Comparison of ENCODE assay signal across 21 cellular contexts in the genomic region with DNA sequence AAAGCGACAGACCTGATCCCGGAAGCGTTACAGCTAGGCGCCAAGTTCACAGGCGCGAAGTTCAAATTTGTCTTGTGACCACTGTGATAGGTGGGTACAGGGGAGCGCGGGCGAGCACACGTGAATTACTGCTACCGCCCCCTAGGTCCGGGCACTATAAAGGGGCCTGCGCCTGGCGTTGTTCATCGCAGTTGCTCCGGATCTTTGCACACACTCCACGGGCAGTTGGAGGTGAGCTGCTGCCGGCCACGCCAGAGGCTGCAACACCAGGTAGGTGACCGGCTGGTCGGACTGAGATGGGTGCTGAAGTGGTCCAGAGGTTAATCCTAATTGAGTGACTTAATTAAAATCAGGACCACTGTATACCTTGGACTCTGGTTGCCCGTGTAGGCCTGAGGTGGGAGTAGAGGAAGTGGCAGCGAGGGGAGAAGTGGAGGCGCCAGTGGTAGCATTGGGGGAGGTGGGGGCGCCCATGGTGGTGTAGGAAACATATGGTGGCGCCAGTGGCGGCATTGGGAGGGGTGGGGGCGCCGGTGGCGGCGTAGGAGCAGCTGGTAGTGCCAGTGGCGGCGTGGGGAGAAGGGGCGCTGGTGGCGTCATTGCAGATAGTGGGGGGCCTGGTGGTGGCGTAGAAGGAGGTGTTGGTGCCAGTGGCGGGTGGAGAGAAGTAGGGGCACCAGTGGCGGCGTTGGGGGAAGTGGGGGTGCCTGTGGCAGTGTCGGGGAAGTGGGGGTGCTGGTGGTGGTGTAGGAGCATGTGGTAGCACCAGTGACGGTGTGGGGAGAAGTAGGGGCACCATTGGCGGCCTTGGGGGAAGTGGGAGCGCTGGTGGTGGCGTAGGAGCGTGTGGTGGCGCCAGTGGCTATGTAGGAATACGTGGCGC. TPM values are rescaled to one million over a fixed set of nuclear protein-coding genes. Genes with fewer than 3 reads are reported as not detected.
DNase-seq lines count a peak whose midpoint lies in the region; ATAC-seq, FAIRE-seq and TF ChIP-seq lines count a peak whose summit lies in the region.
"Had no signal": no experiment of that assay in that cellular context is flagged by ENCODE, and none has a peak within 500 bp of the region (broad histone marks: within the 10 kb centered on the region; RNA-seq: fewer than 3 reads in every experiment).

A gene with protein sequence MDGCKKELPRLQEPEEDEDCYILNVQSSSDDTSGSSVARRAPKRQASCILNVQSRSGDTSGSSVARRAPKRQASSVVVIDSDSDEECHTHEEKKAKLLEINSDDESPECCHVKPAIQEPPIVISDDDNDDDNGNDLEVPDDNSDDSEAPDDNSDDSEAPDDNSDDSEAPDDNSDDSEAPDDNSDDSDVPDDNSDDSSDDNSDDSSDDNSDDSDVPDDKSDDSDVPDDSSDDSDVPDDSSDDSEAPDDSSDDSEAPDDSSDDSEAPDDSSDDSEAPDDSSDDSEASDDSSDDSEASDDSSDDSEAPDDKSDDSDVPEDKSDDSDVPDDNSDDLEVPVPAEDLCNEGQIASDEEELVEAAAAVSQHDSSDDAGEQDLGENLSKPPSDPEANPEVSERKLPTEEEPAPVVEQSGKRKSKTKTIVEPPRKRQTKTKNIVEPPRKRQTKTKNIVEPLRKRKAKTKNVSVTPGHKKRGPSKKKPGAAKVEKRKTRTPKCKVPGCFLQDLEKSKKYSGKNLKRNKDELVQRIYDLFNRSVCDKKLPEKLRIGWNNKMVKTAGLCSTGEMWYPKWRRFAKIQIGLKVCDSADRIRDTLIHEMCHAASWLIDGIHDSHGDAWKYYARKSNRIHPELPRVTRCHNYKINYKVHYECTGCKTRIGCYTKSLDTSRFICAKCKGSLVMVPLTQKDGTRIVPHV (plus strand): TSS at position 185 of the 883 bp plus-strand sequence. CDS start 2,385 bp downstream, outside the sequence.

- H2AFZ ChIP-seq in SK-N-SH (ENCODE audit: low read depth) = no peak within 1 kb of the TSS
- H2AFZ ChIP-seq: hepatocyte had no signal

- no peak for FAIRE-seq in kidney (lab: Jason Lieb, UNC)

- H3K79me2 ChIP-seq in SK-N-SH (ENCODE audit: insufficient read depth) = no peaks in the 10 kb centered on the region
- H3K79me2 ChIP-seq: hepatocyte had no signal

- 81% methylated on average over 46 of the region's 48 CpGs for WGBS in SK-N-SH (ENCODE audit: low lambda C conversion rate)
- WGBS in thyroid gland, 2 donors = 97 to 98% methylated on average over 34 to 40 of the region's 48 CpGs

- H3K27ac ChIP-seq in SK-N-SH (ENCODE audit: low read depth in 2 of 2, low read length in 1 of 2) (no peak within 1 kb of the TSS), kidney (ENCODE audit: low read depth in 2 of 2, low read length in 2 of 2) (no peak within 1 kb of the TSS), thyroid gland (no peak within 1 kb of the TSS)
- H3K27ac ChIP-seq in CD4-positive, alpha-beta T cell (ENCODE audit: low read depth, low read length) = no peak within 1 kb of the TSS
- H3K27ac ChIP-seq: 22Rv1, hepatocyte, Peyer's patch, psoas muscle, thoracic aorta had no signal

- H4K20me1 ChIP-seq in SK-N-SH (ENCODE audit: insufficient read depth) = peaks cover 5% of the 10 kb centered on the region; the same call in 1 of the 2 replicates

- TF ChIP-seq EP300 in SK-N-SH (IDR thresholded peaks at IDR 0.05; ENCODE audit: borderline replicate concordance in 1 of 2, low read depth in 1 of 2, low read length in 1 of 2) = no peak

- H3K4me3 ChIP-seq in SK-N-SH (ENCODE audit: low read depth in 2 of 2, low read length in 1 of 2) = no peak within 1 kb of the TSS
- H3K4me3 ChIP-seq in kidney (ENCODE audit: low read length in 2 of 2) = no peak within 1 kb of the TSS
- H3K4me3 ChIP-seq in thyroid gland (replicated peaks in 1 of 3) = no peak within 1 kb of the TSS
- H3K4me3 ChIP-seq: hepatocyte, Peyer's patch, psoas muscle, thoracic aorta had no signal

- H3K27me3 ChIP-seq in SK-N-SH (ENCODE audit: insufficient read depth) = peaks cover 11% of the 10 kb centered on the region; the same call in 1 of the 2 replicates
- no peaks in the 10 kb centered on the region for H3K27me3 ChIP-seq in CD4-positive, alpha-beta T cell (ENCODE audit: control insufficient read depth, insufficient read depth, low read length)
- no peaks in the 10 kb centered on the region for H3K27me3 ChIP-seq in thyroid gland
- H3K27me3 ChIP-seq: hepatocyte, Peyer's patch had no signal

- no peak for TF ChIP-seq POLR2A in thyroid gland (IDR thresholded peaks at IDR 0.05)

- ATAC-seq in SK-N-SH treated with all-trans-retinoic acid at 6 μM for 48 hours = no peak
- ATAC-seq in CD4-positive, alpha-beta T cell (ENCODE audit: poor library complexity) = no peak
- no peak for ATAC-seq in T-helper 17 cell
- no peak for ATAC-seq in HG02588 (IDR thresholded peaks at IDR 0.05; ENCODE audit: unreplicated experiment)
- ATAC-seq: CD8-positive, alpha-beta T cell had no signal

- H3K27me3 Mint-ChIP-seq in CD4-positive, alpha-beta T cell = no peaks in the 10 kb centered on the region
- no peaks in the 10 kb centered on the region for H3K27me3 Mint-ChIP-seq in T-helper 17 cell

- peaks cover 15 to 23% of the 10 kb centered on the region in 2 experiments for H3K36me3 ChIP-seq in SK-N-SH (replicated peaks in 1 of 2; ENCODE audit: control insufficient read depth in 1 of 2, insufficient read depth in 2 of 2, low read length in 1 of 2)
- peaks cover 3 to 13% of the 10 kb centered on the region in 2 donors for H3K36me3 ChIP-seq in kidney (ENCODE audit: control insufficient read depth in 1 of 2, insufficient read depth in 2 of 2, low read length in 2 of 2)
- peaks cover 13 to 14% of the 10 kb centered on the region in 2 donors for H3K36me3 ChIP-seq in thyroid gland

- no peak for TF ChIP-seq RAD21 in SK-N-SH (IDR thresholded peaks at IDR 0.05; ENCODE audit: low read length)

- POLR2A ChIA-PET in SK-N-SH (lab: Yijun Ruan, JAX) = no interaction called here
- POLR2A ChIA-PET in CD4-positive, alpha-beta T cell (lab: Charles Lee) = no interaction called here

- H3F3A ChIP-seq in SK-N-SH (replicated peaks; ENCODE audit: insufficient read depth) = peaks cover 16% of the 10 kb centered on the region

- intact Hi-C loops in CD4-positive, alpha-beta T cell (cut with DNase I, micrococcal nuclease) = loop anchor here in 1 of 2 experiments (5.0 kb wide), 1 partner anchor 36 kb away; no protein-coding TSS in a partner anchor
- intact Hi-C loops in kidney (cut with DNase I) (no loop called here), thyroid gland (cut with DNase I) (no loop called here)

- H3K4me1 ChIP-seq in SK-N-SH (ENCODE audit: control insufficient read depth in 1 of 2, insufficient read depth in 2 of 2, low read depth in 1 of 2, low read length in 1 of 2) = no peaks in the 10 kb centered on the region
- H3K4me1 ChIP-seq in kidney (ENCODE audit: control insufficient read depth in 1 of 2, insufficient read depth in 1 of 2, low read depth in 1 of 2, low read length in 2 of 2) = no peaks in the 10 kb centered on the region
- no peaks in the 10 kb centered on the region for H3K4me1 ChIP-seq in thyroid gland
- H3K4me1 ChIP-seq: Peyer's patch, psoas muscle had no signal

- CTCF ChIA-PET in SK-N-SH (lab: Yijun Ruan, JAX) = no interaction called here
- CTCF ChIA-PET in CD4-positive, alpha-beta T cell (lab: Charles Lee) = no interaction called here

- peak within 1 kb of the TSS; percentile 27 for H3K27ac Mint-ChIP-seq in CD4-positive, alpha-beta T cell
- peak within 1 kb of the TSS; percentile 66 for H3K27ac Mint-ChIP-seq in T-helper 17 cell

- H3K4me2 ChIP-seq in SK-N-SH = no peak within 1 kb of the TSS
- H3K4me2 ChIP-seq: hepatocyte had no signal

- peaks cover 49% of the 10 kb centered on the region for H3K36me3 Mint-ChIP-seq in CD4-positive, alpha-beta T cell (ENCODE audit: low read depth)
- H3K36me3 Mint-ChIP-seq in T-helper 17 cell (ENCODE audit: low read depth) = no peaks in the 10 kb centered on the region

- DNase-seq in SK-N-SH (peak; percentile 28), T-helper 17 cell (no peak), kidney (peak; percentile 74), G401 (ENCODE audit: low spot score) (no peak), thyroid gland (no peak)
- DNase-seq in CD4-positive, alpha-beta T cell = no peak
- DNase-seq: activated effector memory CD4-positive, alpha-beta T cell treated with anti-CD3 and anti-CD28 coated beads, Interleukin-2, amount 50 U/mL, for 16 hours; effector CD8-positive, alpha-beta T cell; foreskin melanocyte; H9; MV-4-11; NCI-H524; Peyer's patch; T-helper 1 cell had no signal

- H3K9me3 ChIP-seq in SK-N-SH = no peaks in the 10 kb centered on the region
- no peaks in the 10 kb centered on the region for H3K9me3 ChIP-seq in CD4-positive, alpha-beta T cell (ENCODE audit: control insufficient read depth, low read length)
- no peaks in the 10 kb centered on the region for H3K9me3 ChIP-seq in T-helper 17 cell (ENCODE audit: control insufficient read depth, low read length, poor library complexity, severe bottlenecking)
- no peaks in the 10 kb centered on the region for H3K9me3 ChIP-seq in kidney (ENCODE audit: control insufficient read depth in 1 of 2, low read length in 2 of 2)
- H3K9me3 ChIP-seq in thyroid gland = no peaks in the 10 kb centered on the region
- H3K9me3 ChIP-seq: Peyer's patch, psoas muscle, thoracic aorta had no signal

- in situ Hi-C loops in G401 (cut with HindIII; ENCODE audit: low sequenced_read_pairs) = no loop called here

- H3K4me3 Mint-ChIP-seq in CD4-positive, alpha-beta T cell = no peak within 1 kb of the TSS
- H3K4me3 Mint-ChIP-seq in T-helper 17 cell = peak within 1 kb of the TSS; percentile 52
- H3K4me3 Mint-ChIP-seq: CD8-positive, alpha-beta T cell; H9 had no signal

- no peaks in the 10 kb centered on the region for H3K9me2 ChIP-seq in SK-N-SH

- H3K9ac ChIP-seq in SK-N-SH = no peak within 1 kb of the TSS
- H3K9ac ChIP-seq in kidney (ENCODE audit: low read length in 2 of 2) = no peak within 1 kb of the TSS

- peaks cover 8% of the 10 kb centered on the region for H3K4me1 Mint-ChIP-seq in CD4-positive, alpha-beta T cell (ENCODE audit: low read depth)
- H3K4me1 Mint-ChIP-seq in T-helper 17 cell = peaks cover 4% of the 10 kb centered on the region

- TF ChIP-seq CTCF in SK-N-SH (IDR thresholded peaks at IDR 0.05) = no peak
- no peak for TF ChIP-seq CTCF in CD4-positive, alpha-beta T cell (IDR thresholded peaks at IDR 0.05)
- TF ChIP-seq CTCF in kidney (IDR thresholded peaks at IDR 0.05; ENCODE audit: borderline replicate concordance, extremely low read depth, insufficient read depth) = no peak
- no peak for TF ChIP-seq CTCF in thyroid gland (IDR thresholded peaks at IDR 0.05)

- H3K9me3 Mint-ChIP-seq in CD4-positive, alpha-beta T cell = no peaks in the 10 kb centered on the region
- H3K9me3 Mint-ChIP-seq: CD8-positive, alpha-beta T cell had no signal

TF ChIP-seq in SK-N-SH, 30 proteins besides CTCF, POLR2A, EP300 and RAD21 (continues in another document):
- TF ChIP-seq ELF1 (IDR thresholded peaks at IDR 0.05) = no peak

RNA-seq across cellular contexts. Expression of the gene that starts here (rescaled TPM):
- polyA plus RNA-seq in SK-N-SH (2012; rRNA removed) (1.8 and 2.5 TPM in 2 replicates), kidney (ENCODE audit: insufficient read depth, low read depth, low replicate concordance) (1.6 TPM)
- polyA plus RNA-seq in SK-N-SH (2012; cell fraction: cytosol; rRNA removed) = 0.84 and 0.88 TPM in 2 replicates
- polyA plus RNA-seq in SK-N-SH (2012; cell fraction: nucleus; rRNA removed) = 5.9 and 10.2 TPM in 2 replicates
- total RNA-seq in CD4-positive, alpha-beta T cell = 1 to 10 TPM; 1.7 to 2.3 TPM
- total RNA-seq in T-helper 17 cell (1 to 10 TPM; 1.2 to 1.3 TPM), kidney (2.7 TPM), thyroid gland (1 to 10 TPM; 1.8 to 3.6 (median 2.5) TPM)
- total RNA-seq in G401 (2014; rRNA removed; shearing (Covaris generic)) = 1.0 and 3.2 TPM in 2 replicates

Comparison
In these comparisons a context has a peak if more than half of its experiments do, and no peak if none do; other contexts are left out.
1. DNase-seq: peak in SK-N-SH (single experiment) and kidney (single experiment); none in CD4-positive, alpha-beta T cell (0 of 10), T-helper 17 cell (0 of 3), G401 (single experiment) and thyroid gland (0 of 2).